1 cellular context compared by ENCODE assay signal in genomic region chr6:24927234-24927955, GRCh38.
TF ChIP-seq lines count a peak whose summit lies in the region.

No MANE protein-coding gene starts in this region.

TF ChIP-seq in IMR-90, 13 proteins besides CTCF, POLR2A, EP300 and RAD21 (continued from another document):
- TF ChIP-seq ELK1 (IDR thresholded peaks at IDR 0.05; ENCODE audit: borderline replicate concordance, low read depth, low read length) (no peak), MAFK (IDR thresholded peaks at IDR 0.05; ENCODE audit: low read depth, low read length) (no peak), CHD1 (IDR thresholded peaks at IDR 0.05; ENCODE audit: low read depth, low read length) (no peak), USF2 (IDR thresholded peaks at IDR 0.05; ENCODE audit: low read depth, low read length) (no peak), NFE2L2 (IDR thresholded peaks at IDR 0.05; ENCODE audit: low read depth, low read length) (no peak)
